Comparison of ENCODE assay signal across 8 cellular contexts in genomic region chr5:101977729-101978345, GRCh38.
A peak's percentile ranks its signal among the peaks of the same experiment; 100 is the strongest.
DNase-seq lines count a peak whose midpoint lies in the region; ATAC-seq and TF ChIP-seq lines count a peak whose summit lies in the region.

No MANE protein-coding gene starts in this region.

- no peaks in the 10 kb centered on the region for H3K9me3 ChIP-seq in hepatocyte (ENCODE audit: low read depth)
- no peaks in the 10 kb centered on the region for H3K9me3 ChIP-seq in upper lobe of right lung

- no peaks in the 10 kb centered on the region for H3K36me3 Mint-ChIP-seq in activated naive CD8-positive, alpha-beta T cell treated with anti-CD3 and anti-CD28 coated beads for 36 hours

- no peaks in the 10 kb centered on the region for H3K9me2 ChIP-seq in hepatocyte (replicated peaks; ENCODE audit: insufficient read depth)

- H3K36me3 ChIP-seq in hepatocyte (replicated peaks; ENCODE audit: insufficient read depth, low read depth) (no peaks in the 10 kb centered on the region), upper lobe of right lung (no peaks in the 10 kb centered on the region)

- H3K27ac ChIP-seq in hepatocyte = no peak overlapping the region
- no peak overlapping the region for H3K27ac ChIP-seq in upper lobe of right lung

- no peak overlapping the region for H3K4me3 Mint-ChIP-seq in activated naive CD8-positive, alpha-beta T cell treated with anti-CD3 and anti-CD28 coated beads for 36 hours

- H3K27me3 Mint-ChIP-seq in activated naive CD8-positive, alpha-beta T cell treated with anti-CD3 and anti-CD28 coated beads for 36 hours = peaks cover 5% of the 10 kb centered on the region

- no peak overlapping the region for H3K27ac Mint-ChIP-seq in activated naive CD8-positive, alpha-beta T cell treated with anti-CD3 and anti-CD28 coated beads for 36 hours

- TF ChIP-seq CTCF in AG10803 (conservative IDR thresholded peaks at IDR 0.05; ENCODE audit: low read length) = peak; percentile 54
- peak; percentile 85 for TF ChIP-seq CTCF in hepatocyte (IDR thresholded peaks at IDR 0.05; ENCODE audit: poor library complexity)
- TF ChIP-seq CTCF in upper lobe of right lung (IDR thresholded peaks at IDR 0.05) = peak; percentile 61

- no peak overlapping the region for H2AFZ ChIP-seq in hepatocyte

- H3K4me1 ChIP-seq in hepatocyte (ENCODE audit: insufficient read depth) (no peaks in the 10 kb centered on the region), upper lobe of right lung (no peaks in the 10 kb centered on the region)

- H3K4me3 ChIP-seq in AG10803 (ENCODE audit: low read length) (no peak overlapping the region), hepatocyte (no peak overlapping the region), upper lobe of right lung (no peak overlapping the region)

- intact Hi-C loops in upper lobe of right lung (cut with DNase I) = no loop called here

- no peaks in the 10 kb centered on the region for H3K4me1 Mint-ChIP-seq in activated naive CD8-positive, alpha-beta T cell treated with anti-CD3 and anti-CD28 coated beads for 36 hours

- no peaks in the 10 kb centered on the region for H3K79me2 ChIP-seq in hepatocyte

- DNase-seq in AG10803 (ENCODE audit: low read depth) (peak; percentile 35), NCI-H1417 (lab: John Stamatoyannopoulos, UW) (peak; percentile 30 to 78 (median 74)), SW480 (ENCODE audit: low spot score) (peak; percentile 38), hepatocyte (ENCODE audit: low spot score) (peak; percentile 78), upper lobe of right lung (no peak)
- no peak for DNase-seq in activated naive CD8-positive, alpha-beta T cell treated with anti-CD3 and anti-CD28 coated beads for 36 hours

- no peaks in the 10 kb centered on the region for H4K20me1 ChIP-seq in hepatocyte (ENCODE audit: insufficient read depth, poor library complexity, severe bottlenecking)

- ATAC-seq in GM18517 (IDR thresholded peaks at IDR 0.05; ENCODE audit: unreplicated experiment) = peak; percentile 93
- peak; percentile 90 for ATAC-seq in HG02884 (IDR thresholded peaks at IDR 0.05; ENCODE audit: unreplicated experiment)
- ATAC-seq in upper lobe of right lung = peak; percentile 82

- H3K4me2 ChIP-seq in hepatocyte = no peak overlapping the region

- 0% methylated on average over 1 of the region's 1 CpG for WGBS in hepatocyte (ENCODE audit: low lambda C conversion rate, missing lambda C conversion rate)

- no peaks in the 10 kb centered on the region for H3K27me3 ChIP-seq in hepatocyte
- no peaks in the 10 kb centered on the region for H3K27me3 ChIP-seq in upper lobe of right lung

- H3K9me3 Mint-ChIP-seq in activated naive CD8-positive, alpha-beta T cell treated with anti-CD3 and anti-CD28 coated beads for 36 hours = no peaks in the 10 kb centered on the region

Comparison
In these comparisons a context has a peak if more than half of its experiments do, and no peak if none do; other contexts are left out.
1. DNase-seq: peak in AG10803 (single experiment), NCI-H1417 (3 of 3), SW480 (single experiment) and hepatocyte (single experiment); none in upper lobe of right lung (single experiment) and activated naive CD8-positive, alpha-beta T cell treated with anti-CD3 and anti-CD28 coated beads for 36 hours (single experiment).
2. Peak in every context shown above with its lines, with median percentiles within 50 percentile points of each other: CTCF ChIP-seq and ATAC-seq.